In genomic region chr3:52238761-52239701, GRCh38 we compare ENCODE assay signal across 8 cellular contexts. TPM values are rescaled to one million over a fixed set of nuclear protein-coding genes. Genes with fewer than 3 reads are reported as not detected.
DNase-seq lines count a peak whose midpoint lies in the region; ATAC-seq, FAIRE-seq and TF ChIP-seq lines count a peak whose summit lies in the region.

Gene TWF2 (minus strand): TSS chr3:52239158. CDS start chr3:52239016, 142 bp downstream.

- TF ChIP-seq RAD21 in H1 (IDR thresholded peaks at IDR 0.05 in 1 of 2, conservative IDR thresholded peaks at IDR 0.05 in 1 of 2; ENCODE audit: low read depth in 2 of 2, low read length in 2 of 2) = peak in 1 of 2 experiments; percentile 14; a peak in 1 of 4 replicates

- H3K18ac ChIP-seq in H1 (ENCODE audit: extremely low read depth, low read length) (peak within 1 kb of the TSS; percentile 98), mesendoderm (ENCODE audit: low read length) (peak within 1 kb of the TSS; percentile 94)

- H3K27ac ChIP-seq in H1 (ENCODE audit: low read depth, low read length) (peak within 1 kb of the TSS; percentile 61; the same call in 1 of the 2 replicates), mesendoderm (ENCODE audit: low read depth, low read length) (no peak within 1 kb of the TSS)

- TF ChIP-seq CTCF in AG09319 (IDR thresholded peaks at IDR 0.05; ENCODE audit: low read depth, low read length) = peak; percentile 36
- peak in 2 of 3 experiments; percentile 38 to 40; a peak in 2 of 4 replicates for TF ChIP-seq CTCF in H1 (IDR thresholded peaks at IDR 0.05; ENCODE audit: control extremely low read depth in 1 of 3, insufficient read depth in 1 of 3, low read depth in 1 of 3, low read length in 3 of 3)

- H2AK5ac ChIP-seq in H1 (ENCODE audit: low read depth, low read length) = peak within 1 kb of the TSS; percentile 54
- H2AK5ac ChIP-seq in mesendoderm (ENCODE audit: low read length) = no peak within 1 kb of the TSS

- ATAC-seq in GM18873 (IDR thresholded peaks at IDR 0.05; ENCODE audit: low FRiP score, unreplicated experiment) = peak; percentile 47
- ATAC-seq in HG03135 (IDR thresholded peaks at IDR 0.05; ENCODE audit: unreplicated experiment) = peak; percentile 81

- peaks cover 15% of the 10 kb centered on the region for H3K79me1 ChIP-seq in H1 (ENCODE audit: low read depth, low read length)
- H3K79me1 ChIP-seq in mesendoderm (ENCODE audit: low read length) = peaks cover 4% of the 10 kb centered on the region

- H4K91ac ChIP-seq in H1 (replicated peaks; ENCODE audit: insufficient read length, low read length) = peak within 1 kb of the TSS; percentile 98

- WGBS in H1 (ENCODE audit: extremely low coverage in 1 of 2, insufficient coverage in 1 of 2, insufficient read length in 1 of 2, insufficient replicate concordance in 2 of 2, low coverage in 1 of 2, low lambda C conversion rate in 2 of 2, missing lambda C conversion rate in 1 of 2), 2 experiments = 3% methylated on average over 49 of the region's 92 CpGs; no CpG with 5 or more reads in 1 of the 2 experiments
- WGBS in mesendoderm (ENCODE audit: extremely low coverage, insufficient coverage, low lambda C conversion rate) = no CpG with 5 or more reads among the region's 92 CpGs

- H3K9me3 ChIP-seq in H1 (ENCODE audit: insufficient read depth in 2 of 2, low read depth in 1 of 2, low read length in 1 of 2) = no peaks in the 10 kb centered on the region

- H3K79me2 ChIP-seq in H1 (ENCODE audit: control insufficient read depth in 1 of 2, insufficient read depth in 2 of 2, low read length in 2 of 2) (peaks cover 0 to 15% of the 10 kb centered on the region in 2 experiments; a peak in 2 of 4 replicates), mesendoderm (ENCODE audit: control insufficient read depth, insufficient read depth, low read length) (peaks cover 2% of the 10 kb centered on the region)

- peaks cover 2 to 7% of the 10 kb centered on the region in 2 experiments for H4K20me1 ChIP-seq in H1 (replicated peaks in 1 of 2; ENCODE audit: control insufficient read depth in 1 of 2, insufficient read depth in 2 of 2, low read length in 2 of 2)

- no peak within 1 kb of the TSS for H2BK20ac ChIP-seq in H1 (ENCODE audit: low read length)

- H2BK120ac ChIP-seq in H1 (replicated peaks; ENCODE audit: low read depth, low read length) (peak within 1 kb of the TSS; percentile 73), mesendoderm (ENCODE audit: low read depth, low read length) (no peak within 1 kb of the TSS)

- CTCF ChIA-PET in H1 (lab: Charles Lee; ENCODE audit: partially characterized antibody) = interaction anchor here (0.6 to 14.4 kb wide), 8 partner anchors 21 to 146 kb away, joined by 3 to 336 read pairs (median 6); partner anchors contain the start of genes TLR9 and WDR82

- no peak within 1 kb of the TSS for H2AFZ ChIP-seq in H1 (ENCODE audit: low read length)

- POLR2A ChIA-PET in H1 (lab: Charles Lee; ENCODE audit: partially characterized antibody) = interaction anchor here (0.8 to 6.5 kb wide), 10 partner anchors 9 to 244 kb away, joined by 3 to 69 read pairs (median 6); partner anchors contain the start of genes GLYCTK, RPL29, TLR9 and WDR82

- FAIRE-seq in H1 (lab: Jason Lieb, UNC) = no peak

- peak within 1 kb of the TSS; percentile 84; the same call in 1 of the 2 replicates for H2BK12ac ChIP-seq in H1 (ENCODE audit: low read depth, low read length)

- peak within 1 kb of the TSS; percentile 78 for H3K14ac ChIP-seq in H1 (ENCODE audit: insufficient read length)

- peak within 1 kb of the TSS; percentile 96 for H2BK5ac ChIP-seq in H1 (ENCODE audit: low read depth, low read length)
- peak within 1 kb of the TSS; percentile 87 for H2BK5ac ChIP-seq in mesendoderm (ENCODE audit: low read length)

- H3K4me1 ChIP-seq in H1 (replicated peaks in 1 of 4; ENCODE audit: control insufficient read depth in 3 of 4, insufficient read depth in 4 of 4, low read length in 3 of 4) (peaks cover 15 to 42% (median 28%) of the 10 kb centered on the region in 4 experiments), mesendoderm (ENCODE audit: control insufficient read depth, low read depth, low read length) (peaks cover 13% of the 10 kb centered on the region)

- H3K27me3 ChIP-seq in H1 (replicated peaks in 1 of 4; ENCODE audit: control insufficient read depth in 3 of 4, extremely low read depth in 1 of 4, insufficient read depth in 3 of 4, low read length in 3 of 4) = peaks cover 0 to 6% (median 3%) of the 10 kb centered on the region in 4 experiments; a peak in 3 of 7 replicates
- no peaks in the 10 kb centered on the region for H3K27me3 ChIP-seq in mesendoderm (ENCODE audit: insufficient read depth, low read length, poor library complexity)

- H3K4me2 ChIP-seq in H1 (ENCODE audit: insufficient read depth in 1 of 2, low read depth in 2 of 2, low read length in 2 of 2) (peak within 1 kb of the TSS; percentile 78 to 98), mesendoderm (ENCODE audit: low read length) (peak within 1 kb of the TSS; percentile 86)

- H3K36me3 ChIP-seq in H1 (ENCODE audit: control insufficient read depth in 2 of 4, insufficient read depth in 4 of 4, low read length in 3 of 4) (no peaks in the 10 kb centered on the region), mesendoderm (ENCODE audit: control insufficient read depth, insufficient read depth, low read length) (no peaks in the 10 kb centered on the region)

- DNase-seq in AG09319 (ENCODE audit: extremely low read depth, low read depth) = no peak
- peak; percentile 3 for DNase-seq in NCI-H82 treated with DMSO at 0.1 percent for 48 hours (lab: John Stamatoyannopoulos, UW; ENCODE audit: unreplicated experiment)
- DNase-seq in activated CD8-positive, alpha-beta memory T cell treated with anti-CD3 and anti-CD28 coated beads for 4 hours (ENCODE audit: low read depth in 2 of 2) = peak; percentile 80 to 86
- peak in 1 of 2 experiments; percentile 87 for DNase-seq in H1 (ENCODE audit: low read depth in 1 of 2, low spot score in 2 of 2)
- DNase-seq in mesendoderm = peak; percentile 85
- DNase-seq in stimulated activated CD8-positive, alpha-beta memory T cell treated with anti-CD3 and anti-CD28 coated beads, Interleukin-12 subunit alpha, Interleukin-12 subunit beta, amount 100 ng/mL, for 4 hours (ENCODE audit: low read depth) = peak; percentile 86

- H3K4me3 ChIP-seq in H1 (ENCODE audit: extremely low read depth in 1 of 4, insufficient read depth in 2 of 4, low read depth in 3 of 4, low read length in 4 of 4) (peak within 1 kb of the TSS; percentile 72 to 95 (median 91)), mesendoderm (ENCODE audit: low read length) (peak within 1 kb of the TSS; percentile 84)

- H3K23me2 ChIP-seq in H1 (ENCODE audit: low read depth, low read length) = peaks cover 9% of the 10 kb centered on the region

- H3K9ac ChIP-seq in H1 (replicated peaks in 1 of 4; ENCODE audit: extremely low read depth in 1 of 4, low read depth in 3 of 4, low read length in 3 of 4) (peak within 1 kb of the TSS in 3 of 4 experiments; percentile 61 to 70 (median 70); a peak in 6 of 7 replicates), mesendoderm (ENCODE audit: low read length) (peak within 1 kb of the TSS; percentile 97)

- H2BK15ac ChIP-seq in H1 (ENCODE audit: low read length) (peak within 1 kb of the TSS; percentile 98; the same call in 1 of the 2 replicates), mesendoderm (replicated peaks; ENCODE audit: low read depth) (no peak within 1 kb of the TSS)

- H4K8ac ChIP-seq in H1 (ENCODE audit: extremely low read depth, insufficient read depth, low read length) (peak within 1 kb of the TSS; percentile 87), mesendoderm (ENCODE audit: low read depth, low read length) (no peak within 1 kb of the TSS)

- H3K56ac ChIP-seq in H1 (replicated peaks; ENCODE audit: insufficient read length, low read depth, low read length) (peak within 1 kb of the TSS; percentile 87), mesendoderm (ENCODE audit: low read length) (peak within 1 kb of the TSS; percentile 100)

- H4K5ac ChIP-seq in H1 (ENCODE audit: insufficient read length, low read depth, low read length) (peak within 1 kb of the TSS; percentile 96), mesendoderm (ENCODE audit: low read length) (no peak within 1 kb of the TSS)

- H3K23ac ChIP-seq in H1 (ENCODE audit: insufficient read length) (peak within 1 kb of the TSS; percentile 93), mesendoderm (ENCODE audit: low read length) (peak within 1 kb of the TSS; percentile 83)

- TF ChIP-seq POLR2A in H1 (IDR thresholded peaks at IDR 0.05; ENCODE audit: control extremely low read depth in 1 of 2, low read depth in 2 of 2, low read length in 2 of 2) = peak in 1 of 2 experiments; percentile 75; a peak in 2 of 3 replicates

- TF ChIP-seq EP300 in H1 (IDR thresholded peaks at IDR 0.05; ENCODE audit: borderline replicate concordance in 1 of 2, low read depth in 2 of 2, low read length in 2 of 2) = no peak

- peak within 1 kb of the TSS; percentile 91 for H3K4ac ChIP-seq in H1 (replicated peaks; ENCODE audit: insufficient read length, low read depth, low read length)
- H3K4ac ChIP-seq in mesendoderm (ENCODE audit: low read depth, low read length) = peak within 1 kb of the TSS; percentile 17

TF ChIP-seq in H1, 55 proteins besides CTCF, POLR2A, EP300 and RAD21 (continues in another document):
- TF ChIP-seq RXRA (IDR thresholded peaks at IDR 0.05; ENCODE audit: insufficient read depth, low read depth, low read length) (no peak), YY1 (IDR thresholded peaks at IDR 0.05; ENCODE audit: low read depth, low read length) (peak; percentile 71; the same call in 1 of the 2 replicates), HDAC2 (IDR thresholded peaks at IDR 0.05; ENCODE audit: borderline replicate concordance in 1 of 2, low read depth in 2 of 2, low read length in 2 of 2) (peak; percentile 48 to 91; a peak in 2 of 4 replicates)
- TF ChIP-seq, protein P1, sequence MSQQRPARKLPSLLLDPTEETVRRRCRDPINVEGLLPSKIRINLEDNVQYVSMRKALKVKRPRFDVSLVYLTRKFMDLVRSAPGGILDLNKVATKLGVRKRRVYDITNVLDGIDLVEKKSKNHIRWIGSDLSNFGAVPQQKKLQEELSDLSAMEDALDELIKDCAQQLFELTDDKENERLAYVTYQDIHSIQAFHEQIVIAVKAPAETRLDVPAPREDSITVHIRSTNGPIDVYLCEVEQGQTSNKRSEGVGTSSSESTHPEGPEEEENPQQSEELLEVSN (IDR thresholded peaks at IDR 0.05) = no peak; the same call in 1 of the 2 replicates

RNA-seq across cellular contexts. Expression of gene TWF2, which starts in this region (rescaled TPM):
- total RNA-seq in H1 (2021; fragmentation: NEBNext Ultra II Directional; extraction: Animal tissue kit (Norgen Biotek cat#: 25700)) = 62.6 and 65.2 TPM in 2 replicates
- 90.4 and 135 TPM in 2 replicates for polyA plus RNA-seq in H1 (2011; rRNA removed)
- polyA plus RNA-seq in H1 (2011; cell fraction: cytosol; rRNA removed) = 119 TPM
- 109 TPM for polyA plus RNA-seq in H1 (2011; cell fraction: nucleus; rRNA removed)
- 54.0 to 76.2 TPM (median 70.9 TPM) in 4 replicates for polyA plus RNA-seq in H1 (2012, experiment 1 of 2)
- 80.6 TPM for polyA plus RNA-seq in H1 (2012, experiment 2 of 2)
- polyA plus RNA-seq in H1 (2013, experiment 1 of 2) = 44.5 TPM
- polyA plus RNA-seq in H1 (2013, experiment 2 of 2) = 43.3 TPM
- polyA minus RNA-seq in H1 (2011; rRNA and poly(A)+ RNA removed) = 48.4 and 59.6 TPM in 2 replicates
- 55.5 TPM for polyA minus RNA-seq in H1 (2011; cell fraction: cytosol; rRNA and poly(A)+ RNA removed)
- polyA minus RNA-seq in H1 (2011; cell fraction: nucleus; rRNA and poly(A)+ RNA removed) = 25.6 TPM
- 29.5 TPM for polyA plus RNA-seq in mesendoderm (2013, experiment 1 of 2)
- polyA plus RNA-seq in mesendoderm (2013, experiment 2 of 2) = 29.7 TPM
